11 cellular contexts compared by ENCODE assay signal in genomic region chr4:86014599-86014998, GRCh38.
DNase-seq lines count a peak whose midpoint lies in the region; ATAC-seq and TF ChIP-seq lines count a peak whose summit lies in the region.
"Had no signal": no experiment of that assay in that cellular context is flagged by ENCODE, and none has a peak within 500 bp of the region (broad histone marks: within the 10 kb centered on the region; RNA-seq: fewer than 3 reads in every experiment).

No MANE protein-coding gene starts in this region.

- H3K4me3 ChIP-seq in H7 (ENCODE audit: insufficient read depth, low read depth, low read length): no peak overlapping the region
- H3K4me3 ChIP-seq in iPS DF 6.9 (ENCODE audit: low read length): no peak overlapping the region
- no peak overlapping the region for H3K4me3 ChIP-seq in coronary artery

- no peaks in the 10 kb centered on the region for H3K4me1 Mint-ChIP-seq in activated T-helper 17 cell treated with anti-CD3 and anti-CD28 coated beads, Interleukin-2, amount 50 U/mL, for 72 hours

- no peaks in the 10 kb centered on the region for H3K4me1 ChIP-seq in iPS DF 6.9 (ENCODE audit: control insufficient read depth, insufficient read depth, low read length)

- no peaks in the 10 kb centered on the region for H3K9me3 Mint-ChIP-seq in activated T-helper 17 cell treated with anti-CD3 and anti-CD28 coated beads, Interleukin-2, amount 50 U/mL, for 72 hours
- H3K9me3 Mint-ChIP-seq: activated naive CD4-positive, alpha-beta T cell treated with anti-CD3 and anti-CD28 coated beads, Interleukin-2, amount 50 U/mL, for 72 hours had no signal

- no peaks in the 10 kb centered on the region for H3K36me3 ChIP-seq in H7 (replicated peaks; ENCODE audit: control insufficient read depth, insufficient read depth, low read length)
- H3K36me3 ChIP-seq in iPS DF 6.9 (ENCODE audit: control insufficient read depth, insufficient read depth, low read length): no peaks in the 10 kb centered on the region

- peak; percentile 81 for ATAC-seq in GM18519 (IDR thresholded peaks at IDR 0.05; ENCODE audit: low FRiP score, unreplicated experiment)
- peak; percentile 96 for ATAC-seq in HG03558 (IDR thresholded peaks at IDR 0.05; ENCODE audit: extremely low read depth, unreplicated experiment)
- no peak for ATAC-seq in activated T-helper 17 cell treated with anti-CD3 and anti-CD28 coated beads, Interleukin-2, amount 50 U/mL, for 72 hours (replicated peaks)
- ATAC-seq: activated naive CD4-positive, alpha-beta T cell treated with anti-CD3 and anti-CD28 coated beads, Interleukin-2, amount 50 U/mL, for 72 hours had no signal

- DNase-seq in H7 (peak; percentile 9), iPS DF 6.9 (ENCODE audit: low read depth, low spot score) (peak; percentile 2), NCI-H510A (lab: John Stamatoyannopoulos, UW) (no peak), coronary artery (ENCODE audit: low spot score) (no peak), HuH-7 (ENCODE audit: low spot score) (no peak)
- DNase-seq: NCI-H226, T-helper 9 cell had no signal

- no peaks in the 10 kb centered on the region for H3K36me3 Mint-ChIP-seq in activated T-helper 17 cell treated with anti-CD3 and anti-CD28 coated beads, Interleukin-2, amount 50 U/mL, for 72 hours (ENCODE audit: low read depth)
- H3K36me3 Mint-ChIP-seq: activated naive CD4-positive, alpha-beta T cell treated with anti-CD3 and anti-CD28 coated beads, Interleukin-2, amount 50 U/mL, for 72 hours had no signal

- no CpG with 5 or more reads among the region's 5 CpGs for WGBS in iPS DF 6.9 (ENCODE audit: insufficient coverage, insufficient read length)

- no peaks in the 10 kb centered on the region for H3K9me3 ChIP-seq in iPS DF 6.9 (ENCODE audit: control insufficient read depth, insufficient read depth, low read length)

- H3K27ac ChIP-seq in iPS DF 6.9 (ENCODE audit: low read length) (no peak overlapping the region), coronary artery (no peak overlapping the region)

- no peaks in the 10 kb centered on the region for H3K27me3 Mint-ChIP-seq in activated T-helper 17 cell treated with anti-CD3 and anti-CD28 coated beads, Interleukin-2, amount 50 U/mL, for 72 hours

- H3K4me3 Mint-ChIP-seq in activated T-helper 17 cell treated with anti-CD3 and anti-CD28 coated beads, Interleukin-2, amount 50 U/mL, for 72 hours: no peak overlapping the region

- H3K27me3 ChIP-seq in H7 (ENCODE audit: control insufficient read depth, insufficient read depth, low read length) (no peaks in the 10 kb centered on the region), iPS DF 6.9 (ENCODE audit: control insufficient read depth, insufficient read depth, low read length) (no peaks in the 10 kb centered on the region)

- TF ChIP-seq CTCF in coronary artery (IDR thresholded peaks at IDR 0.05): no peak

- no peak overlapping the region for H3K27ac Mint-ChIP-seq in activated T-helper 17 cell treated with anti-CD3 and anti-CD28 coated beads, Interleukin-2, amount 50 U/mL, for 72 hours

Comparison
In these comparisons a context has a peak if more than half of its experiments do, and no peak if none do; other contexts are left out.
1. DNase-seq: peak in H7 (single experiment) and iPS DF 6.9 (single experiment); none in NCI-H510A (single experiment), coronary artery (single experiment) and HuH-7 (single experiment).